In genomic region chr15:73832657-73833056, GRCh38 we compare ENCODE assay signal across 21 cellular contexts. TPM values are rescaled to one million over a fixed set of nuclear protein-coding genes. Genes with fewer than 3 reads are reported as not detected.
DNase-seq lines count a peak whose midpoint lies in the region; ATAC-seq and TF ChIP-seq lines count a peak whose summit lies in the region.
"Had no signal": no experiment of that assay in that cellular context is flagged by ENCODE, and none has a peak within 500 bp of the region (broad histone marks: within the 10 kb centered on the region; RNA-seq: fewer than 3 reads in every experiment).

No MANE protein-coding gene starts in this region.

- H3K18ac ChIP-seq in neuronal stem cell (ENCODE audit: low read length), result no peak overlapping the region

- no peak overlapping the region for H3K4ac ChIP-seq in neuronal stem cell (ENCODE audit: low read length)

- H3K4me1 ChIP-seq in heart left ventricle (no peaks in the 10 kb centered on the region), neuronal stem cell (ENCODE audit: control insufficient read depth in 2 of 2, insufficient read depth in 1 of 2, low read depth in 1 of 2, low read length in 2 of 2) (peaks cover 0 to 3% of the 10 kb centered on the region in 2 donors)

- no peak overlapping the region for H2BK15ac ChIP-seq in neuronal stem cell (ENCODE audit: low read length)

- no peak overlapping the region for H4K91ac ChIP-seq in neuronal stem cell (ENCODE audit: low read depth, low read length, poor library complexity)

- WGBS in heart left ventricle, 4 donors, result 23 to 83% (median 34%) methylated on average over 1 of the region's 1 CpG
- no CpG with 5 or more reads among the region's 1 CpG for WGBS in neuronal stem cell (ENCODE audit: extremely low coverage in 2 of 2, insufficient read length in 2 of 2, insufficient replicate concordance in 1 of 2), 2 donors

- no peak for TF ChIP-seq POLR2A in heart left ventricle (IDR thresholded peaks at IDR 0.05)

- H3K27ac ChIP-seq in heart left ventricle (no peak overlapping the region), neuronal stem cell (replicated peaks; ENCODE audit: low read length) (no peak overlapping the region)
- H3K27ac ChIP-seq: PC-9 had no signal

- H3K4me2 ChIP-seq in neuronal stem cell (ENCODE audit: insufficient read depth, low read length, poor library complexity, severe bottlenecking), result no peak overlapping the region
- H3K4me2 ChIP-seq: PC-9 had no signal

- H2AFZ ChIP-seq in neuronal stem cell (ENCODE audit: low read length), result no peak overlapping the region
- H2AFZ ChIP-seq: PC-9 had no signal

- no peak overlapping the region for H2AK5ac ChIP-seq in neuronal stem cell (ENCODE audit: low read depth, low read length)

- H3K23ac ChIP-seq in neuronal stem cell (ENCODE audit: low read depth, low read length, poor library complexity), result peak overlapping the region; percentile 17

- no peak overlapping the region for H3K9ac ChIP-seq in neuronal stem cell (ENCODE audit: low read depth, low read length, poor library complexity)

- H3K4me1 Mint-ChIP-seq in WTC11, result no peaks in the 10 kb centered on the region

- H3K4me3 Mint-ChIP-seq in WTC11, result no peak overlapping the region

- H3K14ac ChIP-seq in neuronal stem cell (ENCODE audit: low read length), result no peak overlapping the region

- no peak overlapping the region for H4K8ac ChIP-seq in neuronal stem cell (ENCODE audit: low read depth, low read length)

- CTCF ChIA-PET in WTC11 (lab: Charles Lee), result interaction anchor here (1.5 kb wide), 1 partner anchor 41 kb away, joined by 3 read pairs; the partner anchor contains the start of gene TBC1D21

- H3K4me3 ChIP-seq in heart left ventricle (no peak overlapping the region), fibroblast of pulmonary artery (replicated peaks; ENCODE audit: low read depth, low read length) (no peak overlapping the region), neuronal stem cell (ENCODE audit: low read length in 2 of 2) (no peak overlapping the region)
- H3K4me3 ChIP-seq: PC-9 had no signal

- no peak overlapping the region for H2BK12ac ChIP-seq in neuronal stem cell (ENCODE audit: low read length)

- DNase-seq in heart left ventricle (no peak), left cardiac atrium (no peak), WTC11 (ENCODE audit: low spot score) (peak; percentile 19), fibroblast of pulmonary artery (ENCODE audit: low read depth) (peak; percentile 10), neuronal stem cell (ENCODE audit: low spot score) (no peak), GM19240 (ENCODE audit: insufficient read length, low spot score) (no peak), NCI-H82 (lab: John Stamatoyannopoulos, UW) (no peak), NOMO-1 treated with DMSO at 0.1 percent for 48 hours (lab: John Stamatoyannopoulos, UW; ENCODE audit: unreplicated experiment) (no peak)
- DNase-seq: C1 segment of cervical spinal cord, DMS79 treated with DMSO at 0.1 percent for 48 hours, GDM1, HCEC 1CT, KBM-7, MV-4-11, NCI-H1417, NCI-H1930, NCI-H2171, NCI-H446 treated with DMSO at 0.1 percent for 48 hours, NCI-H748 treated with DMSO at 0.1 percent for 48 hours, PC-9 had no signal

- no peak overlapping the region for H3K27ac Mint-ChIP-seq in WTC11

- intact Hi-C loops in heart left ventricle (cut with DNase I) (no loop called here), left cardiac atrium (cut with DNase I) (no loop called here)

- no peak overlapping the region for H2BK5ac ChIP-seq in neuronal stem cell (ENCODE audit: low read length)

- H3K36me3 ChIP-seq in heart left ventricle (no peaks in the 10 kb centered on the region), neuronal stem cell (replicated peaks in 1 of 2; ENCODE audit: control insufficient read depth in 2 of 2, insufficient read depth in 2 of 2, low read length in 2 of 2) (no peaks in the 10 kb centered on the region)

- peak in 3 of 4 donors; percentile 44 to 57 (median 45) for ATAC-seq in heart left ventricle
- ATAC-seq in left cardiac atrium, result no peak
- ATAC-seq in WTC11, result no peak; the same call in 1 of the 2 replicates

- H3K79me1 ChIP-seq in neuronal stem cell (ENCODE audit: low read depth, low read length), result no peaks in the 10 kb centered on the region

- H3K27me3 ChIP-seq in heart left ventricle, result peaks cover 0 to 4% (median 0%) of the 10 kb centered on the region in 9 donors
- peaks cover 0 to 28% (median 0%) of the 10 kb centered on the region in 3 experiments for H3K27me3 ChIP-seq in neuronal stem cell (ENCODE audit: control insufficient read depth in 3 of 3, insufficient read depth in 3 of 3, low read depth in 1 of 3, low read length in 3 of 3)

- no peak overlapping the region for H2BK120ac ChIP-seq in neuronal stem cell (ENCODE audit: low read depth, low read length)

- H3K36me3 Mint-ChIP-seq in WTC11, result no peaks in the 10 kb centered on the region

- H3K9me3 ChIP-seq in heart left ventricle, result no peaks in the 10 kb centered on the region
- no peaks in the 10 kb centered on the region for H3K9me3 ChIP-seq in neuronal stem cell (replicated peaks in 1 of 2; ENCODE audit: control insufficient read depth in 2 of 2, insufficient read depth in 1 of 2, low read depth in 1 of 2, low read length in 2 of 2)

- H3K27me3 Mint-ChIP-seq in WTC11 (ENCODE audit: low read depth), result peaks cover 7% of the 10 kb centered on the region; the same call in 1 of the 2 replicates

- POLR2A ChIA-PET in WTC11 (lab: Charles Lee), result no interaction called here

- TF ChIP-seq CTCF in heart left ventricle (IDR thresholded peaks at IDR 0.05), result no peak
- no peak for TF ChIP-seq CTCF in WTC11 (IDR thresholded peaks at IDR 0.05)
- no peak for TF ChIP-seq CTCF in fibroblast of pulmonary artery (IDR thresholded peaks at IDR 0.05; ENCODE audit: low read length, missing control alignments)

- H3K9me3 Mint-ChIP-seq in WTC11, result no peaks in the 10 kb centered on the region

TF ChIP-seq in WTC11, 78 proteins besides CTCF, POLR2A, EP300 and RAD21:
- TF ChIP-seq GTF2I (CRISPR knock-in tag; conservative IDR thresholded peaks at IDR 0.05) (no peak), CREB1 (CRISPR knock-in tag; IDR thresholded peaks at IDR 0.05) (no peak), RELA (CRISPR knock-in tag; IDR thresholded peaks at IDR 0.05; ENCODE audit: borderline replicate concordance) (no peak), CBFB (CRISPR knock-in tag; IDR thresholded peaks at IDR 0.05; ENCODE audit: low read depth) (no peak), TP53 (CRISPR knock-in tag; IDR thresholded peaks at IDR 0.05) (no peak)
- TF ChIP-seq, protein P1, sequence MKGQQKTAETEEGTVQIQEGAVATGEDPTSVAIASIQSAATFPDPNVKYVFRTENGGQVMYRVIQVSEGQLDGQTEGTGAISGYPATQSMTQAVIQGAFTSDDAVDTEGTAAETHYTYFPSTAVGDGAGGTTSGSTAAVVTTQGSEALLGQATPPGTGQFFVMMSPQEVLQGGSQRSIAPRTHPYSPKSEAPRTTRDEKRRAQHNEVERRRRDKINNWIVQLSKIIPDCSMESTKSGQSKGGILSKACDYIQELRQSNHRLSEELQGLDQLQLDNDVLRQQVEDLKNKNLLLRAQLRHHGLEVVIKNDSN (CRISPR knock-in tag; IDR thresholded peaks at IDR 0.05), result no peak
- TF ChIP-seq, protein P2, sequence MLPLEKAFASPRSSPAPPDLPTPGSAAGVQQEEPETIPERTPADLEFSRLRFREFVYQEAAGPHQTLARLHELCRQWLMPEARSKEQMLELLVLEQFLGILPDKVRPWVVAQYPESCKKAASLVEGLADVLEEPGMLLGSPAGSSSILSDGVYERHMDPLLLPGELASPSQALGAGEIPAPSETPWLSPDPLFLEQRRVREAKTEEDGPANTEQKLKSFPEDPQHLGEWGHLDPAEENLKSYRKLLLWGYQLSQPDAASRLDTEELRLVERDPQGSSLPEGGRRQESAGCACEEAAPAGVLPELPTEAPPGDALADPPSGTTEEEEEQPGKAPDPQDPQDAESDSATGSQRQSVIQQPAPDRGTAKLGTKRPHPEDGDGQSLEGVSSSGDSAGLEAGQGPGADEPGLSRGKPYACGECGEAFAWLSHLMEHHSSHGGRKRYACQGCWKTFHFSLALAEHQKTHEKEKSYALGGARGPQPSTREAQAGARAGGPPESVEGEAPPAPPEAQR (CRISPR knock-in tag; IDR thresholded peaks at IDR 0.05), result no peak

RNA-seq across cellular contexts. Expression of gene TBC1D21, which starts 40.7 kb away (rescaled TPM):
- total RNA-seq in heart left ventricle (not detected), left cardiac atrium (not detected), WTC11 (2021) (not detected in 3 replicates)
- not detected for polyA plus RNA-seq in heart left ventricle
- not detected for polyA plus RNA-seq in neuronal stem cell (2013, experiment 1 of 2)
- polyA plus RNA-seq in neuronal stem cell (2013, experiment 2 of 2), result not detected
- total RNA-seq: PC-9, SK-MEL-5 had no signal

Comparison
In these comparisons a context has a peak if more than half of its experiments do, and no peak if none do; other contexts are left out.
1. ATAC-seq: peak in heart left ventricle (3 of 4); none in left cardiac atrium (0 of 2) and WTC11 (single experiment).
2. DNase-seq: peak in WTC11 (single experiment) and fibroblast of pulmonary artery (single experiment); none in heart left ventricle (0 of 5), left cardiac atrium (single experiment), neuronal stem cell (single experiment), GM19240 (single experiment), NCI-H82 (single experiment) and NOMO-1 treated with DMSO at 0.1 percent for 48 hours (single experiment).